ENCODE assay signal across 24 cellular contexts in the genomic region with DNA sequence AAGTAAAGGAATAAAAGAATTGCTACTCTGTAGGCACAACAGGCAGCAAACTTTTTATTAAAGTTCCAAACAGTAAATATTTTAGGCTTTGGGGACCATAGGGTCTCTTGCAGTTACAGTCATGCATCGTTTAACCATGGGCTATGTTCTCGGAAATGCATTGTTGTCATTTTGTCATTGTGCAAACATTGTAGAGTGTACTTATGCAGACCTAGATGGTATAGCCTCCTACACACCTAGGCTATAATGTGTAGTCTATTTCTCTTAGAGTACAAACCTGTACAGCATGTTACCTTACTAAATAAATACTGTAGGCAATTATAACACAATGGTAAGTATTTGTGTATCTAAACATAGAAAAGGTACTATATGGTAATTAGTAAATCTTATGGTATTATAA. TPM values are rescaled to one million over a fixed set of nuclear protein-coding genes. Genes with fewer than 3 reads are reported as not detected.
DNase-seq lines count a peak whose midpoint lies in the region; ATAC-seq and TF ChIP-seq lines count a peak whose summit lies in the region.
"Had no signal": no experiment of that assay in that cellular context is flagged by ENCODE, and none has a peak within 500 bp of the region (broad histone marks: within the 10 kb centered on the region; RNA-seq: fewer than 3 reads in every experiment).

No MANE protein-coding gene starts in this region.

- no peaks in the 10 kb centered on the region for H3K27me3 ChIP-seq in aorta (ENCODE audit: control insufficient read depth in 1 of 2, insufficient read depth in 2 of 2, low read length in 1 of 2)
- H3K27me3 ChIP-seq: adrenal gland, neural progenitor cell, upper lobe of left lung had no signal

- peak overlapping the region; percentile 17; the same call in 1 of the 2 replicates for H3K4me3 ChIP-seq in LNCaP clone FGC (ENCODE audit: low read depth, low read length)
- H3K4me3 ChIP-seq in mucosa of descending colon, result no peak overlapping the region
- peak overlapping the region in 1 of 2 donors; percentile 24 for H3K4me3 ChIP-seq in aorta (ENCODE audit: low read length in 2 of 2)
- H3K4me3 ChIP-seq: adrenal gland, lower lobe of right lung, neural progenitor cell, upper lobe of left lung had no signal

- intact Hi-C loops in mucosa of descending colon (cut with DNase I, micrococcal nuclease) (no loop called here), aorta (cut with DNase I) (no loop called here)

- DNase-seq in NCI-H510A treated with DMSO at 0.1 percent for 48 hours (lab: John Stamatoyannopoulos, UW) (peak; percentile 91), NCI-H510A (lab: John Stamatoyannopoulos, UW) (no peak), LNCaP clone FGC (ENCODE audit: low read depth) (peak; percentile 22), mucosa of descending colon (no peak), aorta (no peak), hepatic stellate cell (ENCODE audit: low spot score) (no peak)
- DNase-seq: activated CD4-positive, CD25-positive, alpha-beta regulatory T cell treated with anti-CD3 and anti-CD28 coated beads, Interleukin-2, amount 50 U/mL, for 72 hours; activated naive CD4-positive, alpha-beta T cell; activated T-cell treated with anti-CD3 and anti-CD28 coated beads, Interleukin-2, amount 50 U/mL, for 1 hour; DND-41; effector memory CD4-positive, alpha-beta T cell; KBM-7; lower lobe of right lung; NCI-H1436 treated with DMSO at 0.1 percent for 48 hours; NCI-H2171 treated with DMSO at 0.1 percent for 48 hours; NCI-H774; SIG-M5; stimulated activated CD8-positive, alpha-beta memory T cell treated with anti-CD3 and anti-CD28 coated beads, Interleukin-4, amount 100 ng/mL, for 48 hours; upper lobe of left lung had no signal

- H3K4me1 ChIP-seq in mucosa of descending colon (ENCODE audit: low read depth) (peaks cover 7% of the 10 kb centered on the region), aorta (ENCODE audit: control insufficient read depth in 1 of 2, insufficient read depth in 2 of 2, low read length in 2 of 2) (peaks cover 5 to 7% of the 10 kb centered on the region in 2 donors)
- H3K4me1 ChIP-seq: adrenal gland, lower lobe of right lung, neural progenitor cell had no signal

- 9 to 19% methylated on average over 2 of the region's 2 CpGs for WGBS in aorta, 2 donors

- H3K36me3 ChIP-seq in mucosa of descending colon (ENCODE audit: low read depth), result no peaks in the 10 kb centered on the region
- peaks cover 0 to 13% of the 10 kb centered on the region in 2 donors for H3K36me3 ChIP-seq in aorta (ENCODE audit: control insufficient read depth in 1 of 2, insufficient read depth in 2 of 2, low read length in 1 of 2)
- H3K36me3 ChIP-seq: neural progenitor cell had no signal

- H3K27ac ChIP-seq in VCaP, result peak overlapping the region; percentile 1; the same call in 1 of the 2 replicates
- H3K27ac ChIP-seq in aorta (ENCODE audit: low read depth in 1 of 2, low read length in 2 of 2), result peak overlapping the region in 1 of 2 donors; percentile 94
- H3K27ac ChIP-seq: lower lobe of right lung, neural progenitor cell had no signal

- ATAC-seq in mucosa of descending colon (peak; percentile 83), aorta (ENCODE audit: low FRiP score) (no peak), HG03378 (IDR thresholded peaks at IDR 0.05; ENCODE audit: unreplicated experiment) (no peak)
- ATAC-seq: esophagus mucosa, lower lobe of right lung had no signal

- TF ChIP-seq CTCF in LNCaP clone FGC (IDR thresholded peaks at IDR 0.05; ENCODE audit: control insufficient read depth, extremely low read depth, insufficient read depth), result no peak
- TF ChIP-seq CTCF in VCaP (conservative IDR thresholded peaks at IDR 0.05), result no peak
- TF ChIP-seq CTCF in mucosa of descending colon (IDR thresholded peaks at IDR 0.05), result no peak

- H3K9me3 ChIP-seq in mucosa of descending colon (no peaks in the 10 kb centered on the region), aorta (ENCODE audit: control insufficient read depth, low read length) (no peaks in the 10 kb centered on the region)
- H3K9me3 ChIP-seq: adrenal gland, lower lobe of right lung, upper lobe of left lung had no signal

RNA-seq across cellular contexts. Expression of a gene that starts 54.7 kb away (rescaled TPM):
- 10 to 100 TPM; 37.9 to 59.5 (median 39.6) TPM for total RNA-seq in mucosa of descending colon
- 100 to 1,000 TPM in 1 of 2 donors, 10 to 100 TPM in 1; 78.7 to 135 TPM for total RNA-seq in aorta
- 10 to 100 TPM; 13.9 to 21.3 TPM for polyA plus RNA-seq in aorta

Comparison
In these comparisons a context has a peak if more than half of its experiments do, and no peak if none do; other contexts are left out.
1. DNase-seq: peak in NCI-H510A treated with DMSO at 0.1 percent for 48 hours (single experiment) and LNCaP clone FGC (single experiment); none in NCI-H510A (single experiment), mucosa of descending colon (0 of 3), aorta (0 of 2) and hepatic stellate cell (single experiment).